In genomic region chr7:80135306-80136104, GRCh38 we compare ENCODE assay signal across 8 cellular contexts. TPM values are rescaled to one million over a fixed set of nuclear protein-coding genes. Genes with fewer than 3 reads are reported as not detected.
DNase-seq lines count a peak whose midpoint lies in the region; ATAC-seq, FAIRE-seq and TF ChIP-seq lines count a peak whose summit lies in the region.

No MANE protein-coding gene starts in this region.

- H3K27ac ChIP-seq in HepG2 (ENCODE audit: extremely low read length, insufficient read depth, low read length) = peak overlapping the region; percentile 43

- H4K20me1 ChIP-seq in HepG2 (ENCODE audit: insufficient read depth, low read length) = peaks cover 3% of the 10 kb centered on the region; the same call in 1 of the 2 replicates

- CTCF ChIA-PET in HepG2 (lab: Yijun Ruan, JAX; ENCODE audit: low intra/inter-chr PET ratio, low total read pairs) = interaction anchor here (0.9 to 2.9 kb wide), 4 partner anchors 76 to 317 kb away, joined by 3 to 15 read pairs (median 4); no protein-coding TSS in a partner anchor

- TF ChIP-seq CTCF in GM10266 (IDR thresholded peaks at IDR 0.05; ENCODE audit: control insufficient read depth, insufficient read depth, low read depth, missing control alignments) = no peak
- no peak for TF ChIP-seq CTCF in HepG2 (CRISPR knock-in tag; IDR thresholded peaks at IDR 0.05)

- peak overlapping the region; percentile 72 for H3K9ac ChIP-seq in HepG2 (ENCODE audit: insufficient read depth, low read depth, low read length)

- peaks cover 2% of the 10 kb centered on the region for H3K79me2 ChIP-seq in HepG2 (ENCODE audit: insufficient read depth, low read length)

- peaks cover 33% of the 10 kb centered on the region for H3K4me1 ChIP-seq in HepG2 (ENCODE audit: insufficient read depth, low read length)

- TF ChIP-seq EP300 in HepG2 (IDR thresholded peaks at IDR 0.05; ENCODE audit: low read depth in 2 of 2, low read length in 2 of 2) = no peak
- TF ChIP-seq EP300 in HepG2 (CRISPR knock-in tag; IDR thresholded peaks at IDR 0.05; ENCODE audit: borderline replicate concordance) = no peak

- in situ Hi-C loops in SK-MEL-5 (cut with HindIII; ENCODE audit: low pct_unique_long_range_greater_than_20kb, low sequenced_read_pairs) (loop anchor here (5.0 to 25.0 kb wide), 3 partner anchors 38 to 527 kb away; no protein-coding TSS in a partner anchor), HepG2 (cut with HindIII; ENCODE audit: extremely low pct_ligation_motif_present, low pct_unique_long_range_greater_than_20kb) (loop anchor here (10.0 kb wide), 1 partner anchor 149 kb away; no protein-coding TSS in a partner anchor)

- H3K27me3 ChIP-seq in HepG2 (ENCODE audit: control insufficient read depth in 1 of 2, insufficient read depth in 2 of 2, low read length in 2 of 2) = no peaks in the 10 kb centered on the region; a peak in 1 of 5 replicates

- peak overlapping the region; percentile 87 for H3K4me2 ChIP-seq in HepG2 (ENCODE audit: low read depth, low read length)

- H3K4me3 ChIP-seq in HepG2 (replicated peaks in 1 of 3; ENCODE audit: insufficient read depth in 1 of 3, low read depth in 2 of 3, low read length in 3 of 3) = peak overlapping the region; percentile 82 to 91 (median 89)

- BruUV-seq in HepG2 (replicated peaks; lab: Mats Ljungman, UMichigan) = no TSS peak

- 0% methylated on average over 11 of the region's 58 CpGs for WGBS in HepG2 (ENCODE audit: low lambda C conversion rate)

- no peaks in the 10 kb centered on the region for H3K36me3 ChIP-seq in HepG2 (replicated peaks in 1 of 2; ENCODE audit: control insufficient read depth in 1 of 2, insufficient read depth in 2 of 2, low read length in 2 of 2)

- H2AFZ ChIP-seq in HepG2 (ENCODE audit: low read length) = peak overlapping the region; percentile 86

- no peaks in the 10 kb centered on the region for H3K9me3 ChIP-seq in HepG2 (ENCODE audit: low read length)

- no peak for TF ChIP-seq POLR2A in HepG2 (IDR thresholded peaks at IDR 0.05; ENCODE audit: insufficient read depth in 1 of 2, low read depth in 2 of 2, low read length in 2 of 2)

- intact Hi-C loops in HepG2 (cut with micrococcal nuclease; ENCODE audit: unreplicated experiment) = loop anchor here (5.0 to 10.0 kb wide), 4 partner anchors 47 to 519 kb away; no protein-coding TSS in a partner anchor

- peak; percentile 8 for FAIRE-seq in HepG2 (lab: Jason Lieb, UNC)

- no peak for TF ChIP-seq RAD21 in HepG2 (CRISPR knock-in tag; IDR thresholded peaks at IDR 0.05)

- DNase-seq in GM10266 (ENCODE audit: extremely low spot score) (peak; percentile 13), SK-MEL-5 (ENCODE audit: low read depth, low spot score) (peak; percentile 40), dermis blood vessel endothelial cell (peak; percentile 44), HepG2 (ENCODE audit: low spot score) (no peak), NCI-H774 (lab: John Stamatoyannopoulos, UW) (no peak)
- DNase-seq in stimulated activated CD8-positive, alpha-beta memory T cell treated with anti-CD3 and anti-CD28 coated beads, Interleukin-2, amount 100 ng/mL, for 48 hours (ENCODE audit: low read depth in 2 of 2) = peak; percentile 18 to 20

- ATAC-seq in HG03064 (IDR thresholded peaks at IDR 0.05; ENCODE audit: low read depth, unreplicated experiment) (peak; percentile 16), HepG2 (peak; percentile 68), HG03039 (IDR thresholded peaks at IDR 0.05; ENCODE audit: unreplicated experiment) (no peak)

- POLR2A ChIA-PET in HepG2 (lab: Yijun Ruan, JAX) = interaction anchor here (0.6 kb wide), 1 partner anchor 183 kb away, joined by 3 read pairs; no protein-coding TSS in a partner anchor

TF ChIP-seq in HepG2, 621 proteins besides CTCF, POLR2A, EP300 and RAD21 (continues in another document):
- TF ChIP-seq GFI1 (CRISPR knock-in tag; IDR thresholded peaks at IDR 0.05; ENCODE audit: borderline replicate concordance) (no peak), HDAC1 (CRISPR knock-in tag; IDR thresholded peaks at IDR 0.05) (no peak; the same call in 1 of the 2 replicates), ZBTB33 (CRISPR knock-in tag; IDR thresholded peaks at IDR 0.05) (no peak), FOXJ3 (CRISPR knock-in tag; IDR thresholded peaks at IDR 0.05; ENCODE audit: borderline replicate concordance) (no peak), UBTF (CRISPR knock-in tag; IDR thresholded peaks at IDR 0.05) (peak; percentile 50; the same call in 1 of the 2 replicates), ZBTB26 (CRISPR knock-in tag; IDR thresholded peaks at IDR 0.05; ENCODE audit: borderline replicate concordance) (no peak)

RNA-seq across cellular contexts. Expression of gene GNAI1, which starts 0.9 kb away (rescaled TPM):
- total RNA-seq in SK-MEL-5 (2014; rRNA removed; shearing (Covaris generic)) = 54.9 and 59.5 TPM in 2 replicates
- 30.2 and 44.6 TPM in 2 replicates for polyA plus RNA-seq in SK-MEL-5 (2015; cell fraction: cytosol; rRNA removed)
- polyA plus RNA-seq in SK-MEL-5 (2015; cell fraction: nucleus; rRNA removed) = 10.2 and 16.1 TPM in 2 replicates
- 28.8 and 36.2 TPM in 2 replicates for total RNA-seq in dermis blood vessel endothelial cell
- total RNA-seq in HepG2 (2016; rRNA removed; fragmentation: Illumina TruSeq; extraction: Trizol) = 5.7 and 8.8 TPM in 2 replicates
- 1.9 and 2.0 TPM in 2 replicates for total RNA-seq in HepG2 (2016; cell fraction: cytosol; rRNA removed; fragmentation: Illumina TruSeq; extraction: Trizol; ENCODE audit: low read depth)
- total RNA-seq in HepG2 (2016; cell fraction: insoluble cytoplasmic fraction; rRNA removed; fragmentation: Illumina TruSeq; extraction: Trizol) = 5.8 and 7.5 TPM in 2 replicates
- 2.5 and 2.9 TPM in 2 replicates for total RNA-seq in HepG2 (2016; cell fraction: membrane; rRNA removed; fragmentation: Illumina TruSeq; extraction: Trizol)
- total RNA-seq in HepG2 (2016; cell fraction: nucleus; rRNA removed; fragmentation: Illumina TruSeq; extraction: Trizol) = 5.6 and 7.8 TPM in 2 replicates
- polyA plus RNA-seq in HepG2 (2011; rRNA removed) = 2.5 and 3.5 TPM in 2 replicates
- polyA plus RNA-seq in HepG2 (2011; cell fraction: cytosol; rRNA removed) = 1.5 and 1.8 TPM in 2 replicates
- polyA plus RNA-seq in HepG2 (2011; cell fraction: nucleus; rRNA removed) = 0.95 and 1.2 TPM in 2 replicates
- 3.1 and 4.0 TPM in 2 replicates for polyA plus RNA-seq in HepG2 (2012)
- polyA plus RNA-seq in HepG2 (2016; cell fraction: cytosol; fragmentation: Illumina TruSeq; extraction: Trizol; ENCODE audit: low read depth) = 0.59 and 0.60 TPM in 2 replicates
- polyA plus RNA-seq in HepG2 (2016; cell fraction: insoluble cytoplasmic fraction; fragmentation: Illumina TruSeq; extraction: Trizol; ENCODE audit: low read depth) = 5.0 and 6.6 TPM in 2 replicates
- 0.89 and 1.1 TPM in 2 replicates for polyA plus RNA-seq in HepG2 (2016; cell fraction: membrane; fragmentation: Illumina TruSeq; extraction: Trizol; ENCODE audit: low read depth)
- 6.3 and 6.8 TPM in 2 replicates for polyA plus RNA-seq in HepG2 (2016; cell fraction: nucleus; fragmentation: Illumina TruSeq; extraction: Trizol; ENCODE audit: insufficient read depth, low read depth)
- 1.9 and 8.5 TPM in 2 replicates for polyA minus RNA-seq in HepG2 (2011; rRNA and poly(A)+ RNA removed; ENCODE audit: low replicate concordance)
- polyA minus RNA-seq in HepG2 (2011; cell fraction: cytosol; rRNA and poly(A)+ RNA removed) = 2.9 and 4.9 TPM in 2 replicates
- 8.8 and 10.6 TPM in 2 replicates for polyA minus RNA-seq in HepG2 (2011; cell fraction: nucleus; rRNA and poly(A)+ RNA removed)

Comparison
In these comparisons a context has a peak if more than half of its experiments do, and no peak if none do; other contexts are left out.
1. DNase-seq: peak in GM10266 (single experiment), SK-MEL-5 (single experiment), dermis blood vessel endothelial cell (single experiment) and stimulated activated CD8-positive, alpha-beta memory T cell treated with anti-CD3 and anti-CD28 coated beads, Interleukin-2, amount 100 ng/mL, for 48 hours (2 of 2); none in HepG2 (single experiment) and NCI-H774 (single experiment).